Comparison of ENCODE assay signal across 11 cellular contexts in the genomic region with DNA sequence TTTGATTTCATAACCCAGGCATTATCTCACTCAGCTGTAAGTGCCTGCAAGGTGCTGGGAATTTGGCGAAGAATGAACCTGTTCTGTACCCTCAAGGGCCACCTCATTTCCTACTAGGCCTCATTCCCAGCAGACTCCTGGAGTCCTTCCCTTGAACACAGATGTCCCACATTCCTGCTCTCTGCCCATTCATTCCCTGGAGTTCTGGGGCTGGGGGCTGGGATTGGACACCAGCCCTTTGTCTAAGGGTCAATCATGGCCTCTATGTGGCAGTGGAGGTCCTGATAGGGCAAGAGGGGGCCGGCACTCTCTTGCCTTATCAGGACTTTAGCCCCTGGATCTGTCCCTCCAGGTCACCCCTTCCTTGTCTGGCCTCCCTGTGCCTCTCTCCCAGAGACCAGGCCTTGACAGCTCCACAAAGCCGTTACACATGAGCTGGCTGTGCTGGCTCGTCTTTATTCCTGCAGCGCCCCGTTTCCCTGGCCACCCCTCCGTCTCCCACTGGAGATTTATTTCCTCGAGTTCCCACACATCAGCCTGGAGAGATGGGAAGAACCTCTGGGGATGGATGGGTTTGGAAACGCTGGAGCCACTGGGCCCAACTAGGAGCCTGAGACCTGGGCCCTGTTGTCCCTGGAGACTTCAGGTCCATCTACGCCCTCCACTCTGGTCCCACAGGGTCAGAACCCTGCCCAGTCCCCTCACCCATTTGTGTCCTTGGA. TPM values are rescaled to one million over a fixed set of nuclear protein-coding genes. Genes with fewer than 3 reads are reported as not detected.
A peak's percentile ranks its signal among the peaks of the same experiment; 100 is the strongest.
DNase-seq lines count a peak whose midpoint lies in the region; TF ChIP-seq lines count a peak whose summit lies in the region.
"Had no signal": no experiment of that assay in that cellular context is flagged by ENCODE, and none has a peak within 500 bp of the region (broad histone marks: within the 10 kb centered on the region; RNA-seq: fewer than 3 reads in every experiment).

No MANE protein-coding gene starts in this region.

- TF ChIP-seq CTCF in CD14-positive monocyte (IDR thresholded peaks at IDR 0.05) (no peak), adrenal gland (IDR thresholded peaks at IDR 0.05) (no peak), fibroblast of the aortic adventitia (IDR thresholded peaks at IDR 0.05; ENCODE audit: insufficient read depth, low read length) (no peak), progenitor cell of endocrine pancreas (IDR thresholded peaks at IDR 0.05; ENCODE audit: unreplicated experiment) (no peak), GM13977 (IDR thresholded peaks at IDR 0.05; ENCODE audit: extremely low read depth, insufficient read depth, missing control alignments) (no peak)

- peak overlapping the region in 3 of 5 donors; percentile 8 to 78 (median 22) for H3K27ac ChIP-seq in adrenal gland

- H3K27me3 Mint-ChIP-seq in CD14-positive monocyte (ENCODE audit: low read depth in 3 of 3) (peaks cover 32 to 42% (median 36%) of the 10 kb centered on the region in 3 donors), progenitor cell of endocrine pancreas (peaks cover 50% of the 10 kb centered on the region)

- peaks cover 23% of the 10 kb centered on the region for H3K4me1 Mint-ChIP-seq in CD14-positive monocyte
- H3K4me1 Mint-ChIP-seq in progenitor cell of endocrine pancreas (ENCODE audit: low read depth) = no peaks in the 10 kb centered on the region
- H3K4me1 Mint-ChIP-seq: central memory CD8-positive, alpha-beta T cell had no signal

- intact Hi-C loops in CD14-positive monocyte (cut with micrococcal nuclease) (no loop called here), adrenal gland (cut with DNase I) (loop anchor here in 1 of 2 donors (10.0 kb wide), 1 partner anchor 189 kb away; no protein-coding TSS in a partner anchor)

- no peak for TF ChIP-seq POLR2A in adrenal gland (IDR thresholded peaks at IDR 0.05)

- DNase-seq in CD14-positive monocyte (ENCODE audit: low spot score) (no peak), adrenal gland (peak in 4 of 7 donors; percentile 18 to 27 (median 24)), fibroblast of the aortic adventitia (ENCODE audit: low read depth) (peak; percentile 38), progenitor cell of endocrine pancreas (ENCODE audit: low spot score, unreplicated experiment) (no peak), DMS153 treated with DMSO at 0.1 percent for 48 hours (lab: John Stamatoyannopoulos, UW; ENCODE audit: unreplicated experiment) (no peak), SK-N-DZ (ENCODE audit: low spot score) (no peak), GM13977 (ENCODE audit: low spot score) (no peak), NOMO-1 (lab: John Stamatoyannopoulos, UW; ENCODE audit: unreplicated experiment in 2 of 2) (no peak)
- DNase-seq: NCI-H146, T-helper 17 cell had no signal

- H3K4me3 Mint-ChIP-seq in CD14-positive monocyte = peak overlapping the region in 1 of 2 donors; percentile 21
- no peak overlapping the region for H3K4me3 Mint-ChIP-seq in progenitor cell of endocrine pancreas (ENCODE audit: low read depth)
- H3K4me3 Mint-ChIP-seq: central memory CD8-positive, alpha-beta T cell; T-helper 17 cell had no signal

- no peaks in the 10 kb centered on the region for H3K27me3 ChIP-seq in adrenal gland

- H3K4me3 ChIP-seq in adrenal gland (no peak overlapping the region), fibroblast of the aortic adventitia (ENCODE audit: low read depth, low read length) (no peak overlapping the region)

- H3K9me3 Mint-ChIP-seq in CD14-positive monocyte (peaks cover 0 to 3% (median 0%) of the 10 kb centered on the region in 7 donors), progenitor cell of endocrine pancreas (ENCODE audit: low read depth) (no peaks in the 10 kb centered on the region)
- H3K9me3 Mint-ChIP-seq: central memory CD8-positive, alpha-beta T cell had no signal

- H3K9me3 ChIP-seq in adrenal gland (replicated peaks in 1 of 3) = no peaks in the 10 kb centered on the region

- H3K36me3 ChIP-seq in adrenal gland (replicated peaks in 1 of 2) = no peaks in the 10 kb centered on the region

- WGBS in adrenal gland, 4 donors = 60 to 75% (median 71%) methylated on average over 10 of the region's 10 CpGs

- peaks cover 9 to 23% of the 10 kb centered on the region in 2 donors for H3K4me1 ChIP-seq in adrenal gland (replicated peaks in 1 of 2)

- in situ Hi-C loops in GM13977 (cut with MboI; ENCODE audit: low pct_unique_long_range_greater_than_20kb, low sequenced_read_pairs, unreplicated experiment) = no loop called here

- H3K27ac Mint-ChIP-seq in CD14-positive monocyte (peak overlapping the region in 4 of 7 donors; percentile 46 to 66 (median 60)), progenitor cell of endocrine pancreas (peak overlapping the region; percentile 33)
- H3K27ac Mint-ChIP-seq: T-helper 17 cell had no signal

- peaks cover 0 to 5% of the 10 kb centered on the region in 2 donors for H3K36me3 Mint-ChIP-seq in CD14-positive monocyte
- H3K36me3 Mint-ChIP-seq in progenitor cell of endocrine pancreas (ENCODE audit: insufficient read depth) = no peaks in the 10 kb centered on the region

RNA-seq across cellular contexts. Expression of gene GFAP, which starts 0.9 kb away (rescaled TPM):
- polyA plus RNA-seq in CD14-positive monocyte (under 1 TPM; 0.18 to 0.33 TPM), adrenal gland (1 to 10 TPM in 1 of 3 donors, under 1 TPM in 2; 0.62 to 3.2 (median 0.98) TPM)
- total RNA-seq in adrenal gland (1 to 10 TPM in 6 of 8 donors, under 1 TPM in 1, not detected in 1; 0.88 to 9.1 (median 1.6) TPM), fibroblast of the aortic adventitia (ENCODE audit: low replicate concordance) (not detected in 2 replicates), progenitor cell of endocrine pancreas (not detected in 2 replicates)
- polyA plus RNA-seq in SK-N-DZ (2014; cell fraction: cytosol; rRNA removed) = 4.7 and 7.7 TPM in 2 replicates
- polyA plus RNA-seq in SK-N-DZ (2014; cell fraction: nucleus; rRNA removed) = 4.7 and 6.5 TPM in 2 replicates

RNA-seq across cellular contexts. Expression of gene EFTUD2, which starts 17.0 kb away (rescaled TPM):
- polyA plus RNA-seq in CD14-positive monocyte (100 to 1,000 TPM; 104 to 144 TPM), adrenal gland (100 to 1,000 TPM in 1 of 3 donors, 10 to 100 TPM in 2; 30.5 to 122 (median 45.8) TPM)
- total RNA-seq in adrenal gland (100 to 1,000 TPM in 2 of 8 donors, 10 to 100 TPM in 6; 51.2 to 104 (median 87.2) TPM), fibroblast of the aortic adventitia (ENCODE audit: low replicate concordance) (79.9 and 81.2 TPM in 2 replicates), progenitor cell of endocrine pancreas (127 and 133 TPM in 2 replicates)
- polyA plus RNA-seq in SK-N-DZ (2014; cell fraction: cytosol; rRNA removed) = 136 and 147 TPM in 2 replicates
- polyA plus RNA-seq in SK-N-DZ (2014; cell fraction: nucleus; rRNA removed) = 120 and 204 TPM in 2 replicates

RNA-seq across cellular contexts. Expression of gene KIF18B, which starts 31.4 kb away (rescaled TPM):
- not detected for polyA plus RNA-seq in CD14-positive monocyte
- total RNA-seq in adrenal gland = 1 to 10 TPM in 2 of 8 donors, under 1 TPM in 5, not detected in 1; 0.21 to 1.3 (median 0.83) TPM
- polyA plus RNA-seq in adrenal gland = under 1 TPM; 0.20 to 0.46 (median 0.24) TPM
- 0.08 and 10.8 TPM in 2 replicates for total RNA-seq in fibroblast of the aortic adventitia (ENCODE audit: low replicate concordance)
- 27.7 and 32.2 TPM in 2 replicates for total RNA-seq in progenitor cell of endocrine pancreas
- 23.5 and 30.3 TPM in 2 replicates for polyA plus RNA-seq in SK-N-DZ (2014; cell fraction: cytosol; rRNA removed)
- 62.3 and 71.5 TPM in 2 replicates for polyA plus RNA-seq in SK-N-DZ (2014; cell fraction: nucleus; rRNA removed)

RNA-seq across cellular contexts. Expression of gene C1QL1, which starts 51.9 kb away (rescaled TPM):
- polyA plus RNA-seq in CD14-positive monocyte = not detected
- total RNA-seq in adrenal gland = 1 to 10 TPM in 2 of 8 donors, under 1 TPM in 2, not detected in 4; 0.55 to 1.5 (median 0.94) TPM
- polyA plus RNA-seq in adrenal gland = 1 to 10 TPM in 1 of 3 donors, under 1 TPM in 2; 0.27 to 3.3 (median 0.88) TPM
- total RNA-seq in fibroblast of the aortic adventitia (ENCODE audit: low replicate concordance) = 0.09 TPM in 1 of 2 replicates, not detected in the other
- total RNA-seq in progenitor cell of endocrine pancreas = 36.2 and 37.0 TPM in 2 replicates
- polyA plus RNA-seq in SK-N-DZ (2014; cell fraction: cytosol; rRNA removed) = 51.6 and 83.8 TPM in 2 replicates
- 59.9 and 62.5 TPM in 2 replicates for polyA plus RNA-seq in SK-N-DZ (2014; cell fraction: nucleus; rRNA removed)
- total RNA-seq: T-helper 17 cell had no signal

Comparison
In these comparisons a context has a peak if more than half of its experiments do, and no peak if none do; other contexts are left out.
1. DNase-seq: peak in adrenal gland (4 of 7) and fibroblast of the aortic adventitia (single experiment); none in CD14-positive monocyte (single experiment), progenitor cell of endocrine pancreas (single experiment), DMS153 treated with DMSO at 0.1 percent for 48 hours (single experiment), SK-N-DZ (single experiment), GM13977 (single experiment) and NOMO-1 (0 of 2).